ENCODE assay signal across 1 cellular context in genomic region chr2:27863146-27863545, GRCh38.
TF ChIP-seq lines count a peak whose summit lies in the region.

No MANE protein-coding gene starts in this region.

TF ChIP-seq in Ishikawa, 13 proteins besides CTCF, POLR2A, EP300 and RAD21 (continued from another document):
- TF ChIP-seq REST (IDR thresholded peaks at IDR 0.05; ENCODE audit: low read depth): no peak
- no peak for TF ChIP-seq NFIC (IDR thresholded peaks at IDR 0.05)
- TF ChIP-seq CREB1 (IDR thresholded peaks at IDR 0.05; ENCODE audit: low read depth): no peak
- no peak for TF ChIP-seq YY1 (IDR thresholded peaks at IDR 0.05; ENCODE audit: low read depth)
